ENCODE assay signal across 12 cellular contexts in genomic region chr3:120677193-120677592, GRCh38. TPM values are rescaled to one million over a fixed set of nuclear protein-coding genes. Genes with fewer than 3 reads are reported as not detected.
A peak's percentile ranks its signal among the peaks of the same experiment; 100 is the strongest.
DNase-seq lines count a peak whose midpoint lies in the region; ATAC-seq, FAIRE-seq and TF ChIP-seq lines count a peak whose summit lies in the region.
"Not testable (repeated sequence)": the region's sequence is repeated elsewhere in the genome, so short reads cannot be mapped to it uniquely, and the experiment has no call there.
"Had no signal": no experiment of that assay in that cellular context is flagged by ENCODE, and none has a peak within 500 bp of the region (broad histone marks: within the 10 kb centered on the region; RNA-seq: fewer than 3 reads in every experiment).

No MANE protein-coding gene starts in this region.

- H3K9ac ChIP-seq in H9 (ENCODE audit: extremely low read depth, insufficient read length, low read length); HUES6 (ENCODE audit: low read length); endodermal cell (ENCODE audit: extremely low read depth, low read length, poor library complexity, severe bottlenecking): not testable (repeated sequence)

- CTCF ChIA-PET in A549 (lab: Yijun Ruan, JAX) = not testable (repeated sequence)

- H3K23ac ChIP-seq in H9 (ENCODE audit: insufficient read length, low read depth, low read length) = not testable (repeated sequence)

- H3K4ac ChIP-seq in H9 (ENCODE audit: low read depth, low read length) = not testable (repeated sequence)

- not testable (repeated sequence) for H4K5ac ChIP-seq in H9 (ENCODE audit: insufficient read length, low read depth, low read length)

- POLR2A ChIA-PET in A549 (lab: Yijun Ruan, JAX) = not testable (repeated sequence)

- not testable (repeated sequence) for FAIRE-seq in A549 (lab: Jason Lieb, UNC)

- H3K27me3 Mint-ChIP-seq in H9 (ENCODE audit: low read depth); brain; endodermal cell (ENCODE audit: insufficient read depth): not testable (repeated sequence)

- H3K56ac ChIP-seq in H9 (ENCODE audit: insufficient read length, low read depth, low read length) = not testable (repeated sequence)

- H3K79me2 ChIP-seq in H9 (ENCODE audit: insufficient read depth, low read length) = not testable (repeated sequence)

- not testable (repeated sequence) for H3K36me3 Mint-ChIP-seq in H9 (ENCODE audit: insufficient read depth in 1 of 3, low read depth in 3 of 3); brain; endodermal cell (ENCODE audit: low read depth)

- not testable (repeated sequence) for H3K9me3 Mint-ChIP-seq in H9
- H3K9me3 Mint-ChIP-seq in brain (peaks cover 0 to 13% (median 4%) of the 10 kb centered on the region in 5 experiments), endodermal cell (peaks cover 35% of the 10 kb centered on the region)

- WGBS in A549 (ENCODE audit: missing lambda C conversion rate) = 86% methylated on average over 7 of the region's 7 CpGs
- no CpG with 5 or more reads among the region's 7 CpGs for WGBS in H9 (ENCODE audit: extremely low coverage, insufficient read length, low lambda C conversion rate)
- 78 to 100% methylated on average over 2 to 6 of the region's 7 CpGs for WGBS in endodermal cell (ENCODE audit: insufficient coverage in 1 of 2, insufficient read length in 1 of 2), 2 experiments

- TF ChIP-seq CTCF in A549 (IDR thresholded peaks at IDR 0.05); H9 (conservative IDR thresholded peaks at IDR 0.05); VCaP (conservative IDR thresholded peaks at IDR 0.05); brain (conservative IDR thresholded peaks at IDR 0.05); endodermal cell (conservative IDR thresholded peaks at IDR 0.05): not testable (repeated sequence)

- not testable (repeated sequence) for H3K36me3 ChIP-seq in HUES6 (ENCODE audit: control insufficient read depth, insufficient read depth, low read length); endodermal cell (ENCODE audit: control insufficient read depth, insufficient read depth, low read length)

- not testable (repeated sequence) for H4K20me1 ChIP-seq in H9 (ENCODE audit: control insufficient read depth, insufficient read depth, insufficient read length)

- H3T11ph ChIP-seq in H9 (ENCODE audit: low read length) = not testable (repeated sequence)

- TF ChIP-seq RAD21 in A549 (conservative IDR thresholded peaks at IDR 0.05 in 1 of 2, IDR thresholded peaks at IDR 0.05 in 1 of 2) = not testable (repeated sequence)

- H2BK120ac ChIP-seq in H9 (ENCODE audit: low read depth, low read length, poor library complexity, severe bottlenecking) = not testable (repeated sequence)

- not testable (repeated sequence) for H2BK12ac ChIP-seq in H9 (ENCODE audit: insufficient read length, low read depth, low read length)

- not testable (repeated sequence) for H3K27me3 ChIP-seq in H9 (ENCODE audit: insufficient read depth, low read length); HUES6 (ENCODE audit: control insufficient read depth, insufficient read depth, low read length); endodermal cell (ENCODE audit: control insufficient read depth, insufficient read depth, low read length, poor library complexity, severe bottlenecking)

- not testable (repeated sequence) for H3K14ac ChIP-seq in H9 (ENCODE audit: insufficient read depth, low read length)

- H4K91ac ChIP-seq in H9 (ENCODE audit: insufficient read length, low read depth, low read length) = not testable (repeated sequence)

- H3K18ac ChIP-seq in H9 (ENCODE audit: insufficient read length, low read depth, low read length) = not testable (repeated sequence)

- peaks cover 81 to 85% of the 10 kb centered on the region in 2 experiments for H3K4me1 Mint-ChIP-seq in H9
- peaks cover 66% of the 10 kb centered on the region for H3K4me1 Mint-ChIP-seq in brain
- peaks cover 38% of the 10 kb centered on the region for H3K4me1 Mint-ChIP-seq in endodermal cell

- H3K27ac Mint-ChIP-seq in H9 (peak overlapping the region; percentile 99 to 100 (median 99)), brain (peak overlapping the region in 4 of 5 experiments; percentile 15 to 95 (median 58)), endodermal cell (peak overlapping the region; percentile 61)

- H2AK5ac ChIP-seq in H9 (ENCODE audit: insufficient read length, low read length) = not testable (repeated sequence)

- peak overlapping the region; percentile 70; the same call in 1 of the 3 replicates for H3K4me2 ChIP-seq in A549
- not testable (repeated sequence) for H3K4me2 ChIP-seq in H9 (ENCODE audit: insufficient read depth, insufficient read length, low read length)

- ATAC-seq in A549 = not testable (repeated sequence)

- not testable (repeated sequence) for H2AFZ ChIP-seq in H9 (ENCODE audit: low read length)

- not testable (repeated sequence) for H3K23me2 ChIP-seq in H9 (ENCODE audit: insufficient read length, low read depth, low read length, poor library complexity, severe bottlenecking)

- H2BK5ac ChIP-seq in H9 (ENCODE audit: insufficient read length, low read length) = not testable (repeated sequence)

- H3K79me1 ChIP-seq in H9 (ENCODE audit: insufficient read depth, low read depth, low read length, poor library complexity, severe bottlenecking) = not testable (repeated sequence)

- H3K9me3 ChIP-seq in A549; H9 (ENCODE audit: control insufficient read depth, low read depth, low read length); HUES6 (ENCODE audit: control insufficient read depth, insufficient read depth, low read depth, low read length): not testable (repeated sequence)
- H3K9me3 ChIP-seq in endodermal cell (ENCODE audit: control insufficient read depth, low read length) = peaks cover 37% of the 10 kb centered on the region

- H3K4me1 ChIP-seq in A549 = peaks cover 46% of the 10 kb centered on the region
- not testable (repeated sequence) for H3K4me1 ChIP-seq in H9 (ENCODE audit: insufficient read depth, low read length)
- H3K4me1 ChIP-seq in HUES6 (ENCODE audit: control insufficient read depth, insufficient read depth, low read length) = peaks cover 26% of the 10 kb centered on the region
- H3K4me1 ChIP-seq in endodermal cell (ENCODE audit: control insufficient read depth, insufficient read depth, low read length) = peaks cover 12% of the 10 kb centered on the region

- H3K4me3 ChIP-seq in A549; HUES6 (ENCODE audit: low read depth, low read length): not testable (repeated sequence)
- H3K4me3 ChIP-seq in endodermal cell (ENCODE audit: low read length) = peak overlapping the region; percentile 46

- not testable (repeated sequence) for DNase-seq in A549 (ENCODE audit: low read depth in 1 of 2, low spot score in 1 of 2); H9; endodermal cell
- DNase-seq in NCI-H146 (lab: John Stamatoyannopoulos, UW) = peak; percentile 28

- not testable (repeated sequence) for H2BK20ac ChIP-seq in H9 (ENCODE audit: low read depth, low read length, poor library complexity, severe bottlenecking)

- not testable (repeated sequence) for TF ChIP-seq EP300 in A549 (IDR thresholded peaks at IDR 0.05)

- peak overlapping the region in 1 of 2 experiments; percentile 2; a peak in 1 of 5 replicates for H3K4me3 Mint-ChIP-seq in H9
- not testable (repeated sequence) for H3K4me3 Mint-ChIP-seq in brain, endodermal cell

- TF ChIP-seq POLR2A in A549 (IDR thresholded peaks at IDR 0.05; ENCODE audit: low read length) = not testable (repeated sequence)

- H3K27ac ChIP-seq in A549 = peak overlapping the region; percentile 94 to 95; a peak in 5 of 6 replicates
- H3K27ac ChIP-seq in H9 (ENCODE audit: insufficient read length, low read depth, low read length); endodermal cell (ENCODE audit: low read depth, low read length): not testable (repeated sequence)
- H3K27ac ChIP-seq in HUES6 (ENCODE audit: low read depth, low read length) = 0 out of 2 replicates have a peak overlapping the region, but pooled peaks have one; percentile 33
- H3K27ac ChIP-seq in VCaP = peak overlapping the region; percentile 100

- not testable (repeated sequence) for H4K8ac ChIP-seq in H9 (replicated peaks; ENCODE audit: insufficient read length, low read depth, low read length)

- not testable (repeated sequence) for H2BK15ac ChIP-seq in H9 (ENCODE audit: low read depth, low read length)

RNA-seq across cellular contexts. Expression of gene HGD, which starts 4.8 kb away (rescaled TPM):
- polyA plus RNA-seq in A549 (2011; rRNA removed) (101 and 141 TPM in 2 replicates), A549 (2017; fragmentation: RNase III; extraction: RNeasy Plus Mini Kit Qiagen cat#74134 plus additional on column Dnase treatment) (35.1 to 48.8 TPM (median 46.1 TPM) in 3 replicates), brain (ENCODE audit: insufficient read depth, low read depth, low replicate concordance) (not detected)
- 19.8 and 26.4 TPM in 2 replicates for polyA plus RNA-seq in A549 (2012; cell fraction: cytosol; rRNA removed)
- 21.9 and 30.8 TPM in 2 replicates for polyA plus RNA-seq in A549 (2012; cell fraction: nucleus; rRNA removed)
- polyA minus RNA-seq in A549 (2011; rRNA and poly(A)+ RNA removed) = 62.5 and 91.7 TPM in 2 replicates
- total RNA-seq in H9 (2021) (0.33 TPM in 1 of 2 replicates, not detected in the other), endodermal cell (not detected)
- 1.1 TPM for polyA plus RNA-seq in endodermal cell (2013, experiment 1 of 2)
- not detected for polyA plus RNA-seq in endodermal cell (2013, experiment 2 of 2)
- total RNA-seq: A172, Daoy, G401 had no signal
- polyA plus RNA-seq: CD4-positive, alpha-beta memory T cell; CD8-positive, alpha-beta memory T cell had no signal
